Comparison of ENCODE assay signal across 1 cellular context in the genomic region with DNA sequence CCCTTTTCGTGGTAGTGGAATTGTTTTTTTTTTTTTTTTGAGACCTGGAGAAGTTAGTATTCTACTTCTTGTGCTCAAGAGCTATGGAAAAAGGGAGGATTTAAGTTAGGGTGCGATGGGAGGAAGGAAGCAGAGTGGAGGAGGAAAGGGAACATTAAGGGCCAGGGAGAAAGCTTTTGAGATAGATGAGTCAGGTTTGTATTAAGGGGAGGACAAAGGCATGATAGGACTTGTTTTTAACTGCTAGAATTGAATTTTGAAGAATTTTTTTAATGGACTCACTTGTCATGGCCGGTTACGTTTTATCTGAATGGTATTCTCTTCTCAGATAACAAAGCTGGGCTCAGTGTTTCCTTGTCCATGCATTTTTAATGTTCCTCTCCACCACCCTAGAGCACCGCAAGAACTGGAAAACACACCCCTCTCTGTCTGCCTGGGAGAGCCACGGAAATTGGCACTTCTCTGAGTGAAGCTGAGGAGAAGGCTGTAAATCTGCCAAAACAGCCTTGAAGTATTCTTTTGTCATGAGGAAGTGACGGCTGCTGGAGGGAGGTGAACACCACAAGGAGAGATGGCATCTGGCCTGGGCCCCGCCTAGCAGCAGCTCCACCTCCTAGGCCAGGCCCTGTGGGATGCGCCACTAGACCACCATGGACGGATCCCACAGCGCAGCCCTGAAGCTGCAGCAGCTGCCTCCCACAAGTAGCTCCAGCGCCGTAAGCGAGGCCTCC.
A peak's percentile ranks its signal among the peaks of the same experiment; 100 is the strongest.
TF ChIP-seq lines count a peak whose summit lies in the region.

No MANE protein-coding gene starts in this region.

TF ChIP-seq in K562, 482 proteins besides CTCF, POLR2A, EP300 and RAD21 (continued from another document and continues in another):
- no peak for TF ChIP-seq SIX5 (IDR thresholded peaks at IDR 0.05; ENCODE audit: borderline replicate concordance in 1 of 2, insufficient read depth in 1 of 2, low read depth in 1 of 2, low read length in 2 of 2)
- no peak for TF ChIP-seq KDM4B (IDR thresholded peaks at IDR 0.05; ENCODE audit: borderline replicate concordance in 2 of 2, low read depth in 1 of 2)
- no peak for TF ChIP-seq STAT5B (CRISPR knock-in tag; IDR thresholded peaks at IDR 0.05)
- no peak for TF ChIP-seq FOXA3 (CRISPR knock-in tag; conservative IDR thresholded peaks at IDR 0.05 in 1 of 2, IDR thresholded peaks at IDR 0.05 in 1 of 2)
- TF ChIP-seq, protein P1, sequence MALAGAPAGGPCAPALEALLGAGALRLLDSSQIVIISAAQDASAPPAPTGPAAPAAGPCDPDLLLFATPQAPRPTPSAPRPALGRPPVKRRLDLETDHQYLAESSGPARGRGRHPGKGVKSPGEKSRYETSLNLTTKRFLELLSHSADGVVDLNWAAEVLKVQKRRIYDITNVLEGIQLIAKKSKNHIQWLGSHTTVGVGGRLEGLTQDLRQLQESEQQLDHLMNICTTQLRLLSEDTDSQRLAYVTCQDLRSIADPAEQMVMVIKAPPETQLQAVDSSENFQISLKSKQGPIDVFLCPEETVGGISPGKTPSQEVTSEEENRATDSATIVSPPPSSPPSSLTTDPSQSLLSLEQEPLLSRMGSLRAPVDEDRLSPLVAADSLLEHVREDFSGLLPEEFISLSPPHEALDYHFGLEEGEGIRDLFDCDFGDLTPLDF (CRISPR knock-in tag; IDR thresholded peaks at IDR 0.05): no peak
- no peak for TF ChIP-seq RBM39 (optimal IDR thresholded peaks at IDR 0.05; ENCODE audit: low read depth, low read length)
- no peak for TF ChIP-seq TOE1 (IDR thresholded peaks at IDR 0.05; ENCODE audit: borderline replicate concordance)
- TF ChIP-seq TOE1 (CRISPR knock-in tag; IDR thresholded peaks at IDR 0.05; ENCODE audit: borderline replicate concordance, low read depth): no peak
- no peak for TF ChIP-seq ZNF384 (IDR thresholded peaks at IDR 0.05; ENCODE audit: low read depth, low read length)
- TF ChIP-seq FOXK1 (CRISPR knock-in tag; IDR thresholded peaks at IDR 0.05; ENCODE audit: borderline replicate concordance): 0 out of 2 replicates have a peak, but pooled peaks have one; percentile 51
- TF ChIP-seq MCM2 (IDR thresholded peaks at IDR 0.05; ENCODE audit: low read depth): no peak
- no peak for TF ChIP-seq ZNF507 (tag; conservative IDR thresholded peaks at IDR 0.05)
- TF ChIP-seq, protein P2, sequence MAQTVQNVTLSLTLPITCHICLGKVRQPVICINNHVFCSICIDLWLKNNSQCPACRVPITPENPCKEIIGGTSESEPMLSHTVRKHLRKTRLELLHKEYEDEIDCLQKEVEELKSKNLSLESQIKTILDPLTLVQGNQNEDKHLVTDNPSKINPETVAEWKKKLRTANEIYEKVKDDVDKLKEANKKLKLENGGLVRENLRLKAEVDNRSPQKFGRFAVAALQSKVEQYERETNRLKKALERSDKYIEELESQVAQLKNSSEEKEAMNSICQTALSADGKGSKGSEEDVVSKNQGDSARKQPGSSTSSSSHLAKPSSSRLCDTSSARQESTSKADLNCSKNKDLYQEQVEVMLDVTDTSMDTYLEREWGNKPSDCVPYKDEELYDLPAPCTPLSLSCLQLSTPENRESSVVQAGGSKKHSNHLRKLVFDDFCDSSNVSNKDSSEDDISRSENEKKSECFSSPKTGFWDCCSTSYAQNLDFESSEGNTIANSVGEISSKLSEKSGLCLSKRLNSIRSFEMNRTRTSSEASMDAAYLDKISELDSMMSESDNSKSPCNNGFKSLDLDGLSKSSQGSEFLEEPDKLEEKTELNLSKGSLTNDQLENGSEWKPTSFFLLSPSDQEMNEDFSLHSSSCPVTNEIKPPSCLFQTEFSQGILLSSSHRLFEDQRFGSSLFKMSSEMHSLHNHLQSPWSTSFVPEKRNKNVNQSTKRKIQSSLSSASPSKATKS (CRISPR knock-in tag; IDR thresholded peaks at IDR 0.05): no peak
- TF ChIP-seq NCOA4 (IDR thresholded peaks at IDR 0.05; ENCODE audit: partially characterized antibody): peak; percentile 32
- TF ChIP-seq, protein P3, sequence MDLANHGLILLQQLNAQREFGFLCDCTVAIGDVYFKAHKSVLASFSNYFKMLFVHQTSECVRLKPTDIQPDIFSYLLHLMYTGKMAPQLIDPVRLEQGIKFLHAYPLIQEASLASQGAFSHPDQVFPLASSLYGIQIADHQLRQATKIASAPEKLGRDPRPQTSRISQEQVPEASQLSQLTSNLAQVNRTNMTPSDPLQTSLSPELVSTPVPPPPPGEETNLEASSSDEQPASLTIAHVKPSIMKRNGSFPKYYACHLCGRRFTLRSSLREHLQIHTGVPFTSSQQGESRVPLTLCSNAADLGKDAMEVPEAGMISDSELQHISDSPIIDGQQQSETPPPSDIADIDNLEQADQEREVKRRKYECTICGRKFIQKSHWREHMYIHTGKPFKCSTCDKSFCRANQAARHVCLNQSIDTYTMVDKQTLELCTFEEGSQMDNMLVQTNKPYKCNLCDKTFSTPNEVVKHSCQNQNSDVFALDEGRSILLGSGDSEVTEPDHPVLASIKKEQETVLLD (IDR thresholded peaks at IDR 0.05): no peak
- TF ChIP-seq ETV1 (tag; conservative IDR thresholded peaks at IDR 0.05; ENCODE audit: low read depth): peak; percentile 55
- TF ChIP-seq DNMT1 (IDR thresholded peaks at IDR 0.05): no peak
- TF ChIP-seq NFE2L1 (tag; IDR thresholded peaks at IDR 0.05; ENCODE audit: borderline replicate concordance, low read depth): no peak
- no peak for TF ChIP-seq SNIP1 (IDR thresholded peaks at IDR 0.05; ENCODE audit: low read depth)
- TF ChIP-seq FUS (optimal IDR thresholded peaks at IDR 0.05; ENCODE audit: low read depth, low read length): no peak
- TF ChIP-seq KLF13 (tag; IDR thresholded peaks at IDR 0.05; ENCODE audit: borderline replicate concordance, low read depth): no peak
- TF ChIP-seq POLR2AphosphoS5 (IDR thresholded peaks at IDR 0.05; ENCODE audit: control insufficient read depth, insufficient read depth, low read depth, low read length): no peak
- TF ChIP-seq MEIS2 (IDR thresholded peaks at IDR 0.05; ENCODE audit: partially characterized antibody): peak; percentile 100
- TF ChIP-seq PHF20 (IDR thresholded peaks at IDR 0.05; ENCODE audit: partially characterized antibody): no peak
- no peak for TF ChIP-seq MCM5 (IDR thresholded peaks at IDR 0.05; ENCODE audit: low read depth)
- TF ChIP-seq GATAD2B (IDR thresholded peaks at IDR 0.05; ENCODE audit: borderline replicate concordance): 0 out of 2 replicates have a peak, but pooled peaks have one; percentile 53
- TF ChIP-seq MTF1 (CRISPR knock-in tag; IDR thresholded peaks at IDR 0.05; ENCODE audit: borderline replicate concordance): no peak
- TF ChIP-seq COPS2 (conservative IDR thresholded peaks at IDR 0.05): no peak
- TF ChIP-seq NEUROD1 (IDR thresholded peaks at IDR 0.05; ENCODE audit: borderline replicate concordance, low read depth, low read length, partially characterized antibody): no peak
- TF ChIP-seq, protein P4, sequence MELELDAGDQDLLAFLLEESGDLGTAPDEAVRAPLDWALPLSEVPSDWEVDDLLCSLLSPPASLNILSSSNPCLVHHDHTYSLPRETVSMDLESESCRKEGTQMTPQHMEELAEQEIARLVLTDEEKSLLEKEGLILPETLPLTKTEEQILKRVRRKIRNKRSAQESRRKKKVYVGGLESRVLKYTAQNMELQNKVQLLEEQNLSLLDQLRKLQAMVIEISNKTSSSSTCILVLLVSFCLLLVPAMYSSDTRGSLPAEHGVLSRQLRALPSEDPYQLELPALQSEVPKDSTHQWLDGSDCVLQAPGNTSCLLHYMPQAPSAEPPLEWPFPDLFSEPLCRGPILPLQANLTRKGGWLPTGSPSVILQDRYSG (tag; conservative IDR thresholded peaks at IDR 0.05; ENCODE audit: low read depth): no peak
- peak; percentile 83 for TF ChIP-seq SOX6 (IDR thresholded peaks at IDR 0.05)
- TF ChIP-seq ZNF324 (CRISPR knock-in tag; IDR thresholded peaks at IDR 0.05): no peak
- TF ChIP-seq, protein P5, sequence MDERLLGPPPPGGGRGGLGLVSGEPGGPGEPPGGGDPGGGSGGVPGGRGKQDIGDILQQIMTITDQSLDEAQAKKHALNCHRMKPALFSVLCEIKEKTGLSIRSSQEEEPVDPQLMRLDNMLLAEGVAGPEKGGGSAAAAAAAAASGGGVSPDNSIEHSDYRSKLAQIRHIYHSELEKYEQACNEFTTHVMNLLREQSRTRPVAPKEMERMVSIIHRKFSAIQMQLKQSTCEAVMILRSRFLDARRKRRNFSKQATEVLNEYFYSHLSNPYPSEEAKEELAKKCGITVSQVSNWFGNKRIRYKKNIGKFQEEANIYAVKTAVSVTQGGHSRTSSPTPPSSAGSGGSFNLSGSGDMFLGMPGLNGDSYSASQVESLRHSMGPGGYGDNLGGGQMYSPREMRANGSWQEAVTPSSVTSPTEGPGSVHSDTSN (CRISPR knock-in tag; IDR thresholded peaks at IDR 0.05; ENCODE audit: low read depth): peak; percentile 70
- TF ChIP-seq, protein P5 (tag; conservative IDR thresholded peaks at IDR 0.05; ENCODE audit: low read depth): peak; percentile 97
- TF ChIP-seq ZNF561 (CRISPR knock-in tag; conservative IDR thresholded peaks at IDR 0.05): no peak
- peak; percentile 63; the same call in 1 of the 2 replicates for TF ChIP-seq DPF2 (IDR thresholded peaks at IDR 0.05)
- TF ChIP-seq CHD4 (IDR thresholded peaks at IDR 0.05; ENCODE audit: insufficient read depth, insufficient replicate concordance, low read depth, low read length, poor library complexity, severe bottlenecking): no peak
- TF ChIP-seq, protein P6, sequence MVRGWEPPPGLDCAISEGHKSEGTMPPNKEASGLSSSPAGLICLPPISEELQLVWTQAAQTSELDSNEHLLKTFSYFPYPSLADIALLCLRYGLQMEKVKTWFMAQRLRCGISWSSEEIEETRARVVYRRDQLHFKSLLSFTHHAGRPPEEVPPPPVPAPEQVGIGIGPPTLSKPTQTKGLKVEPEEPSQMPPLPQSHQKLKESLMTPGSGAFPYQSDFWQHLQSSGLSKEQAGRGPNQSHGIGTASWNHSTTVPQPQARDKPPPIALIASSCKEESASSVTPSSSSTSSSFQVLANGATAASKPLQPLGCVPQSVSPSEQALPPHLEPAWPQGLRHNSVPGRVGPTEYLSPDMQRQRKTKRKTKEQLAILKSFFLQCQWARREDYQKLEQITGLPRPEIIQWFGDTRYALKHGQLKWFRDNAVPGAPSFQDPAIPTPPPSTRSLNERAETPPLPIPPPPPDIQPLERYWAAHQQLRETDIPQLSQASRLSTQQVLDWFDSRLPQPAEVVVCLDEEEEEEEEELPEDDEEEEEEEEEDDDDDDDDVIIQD (CRISPR knock-in tag; IDR thresholded peaks at IDR 0.05): no peak
- TF ChIP-seq, protein P7, sequence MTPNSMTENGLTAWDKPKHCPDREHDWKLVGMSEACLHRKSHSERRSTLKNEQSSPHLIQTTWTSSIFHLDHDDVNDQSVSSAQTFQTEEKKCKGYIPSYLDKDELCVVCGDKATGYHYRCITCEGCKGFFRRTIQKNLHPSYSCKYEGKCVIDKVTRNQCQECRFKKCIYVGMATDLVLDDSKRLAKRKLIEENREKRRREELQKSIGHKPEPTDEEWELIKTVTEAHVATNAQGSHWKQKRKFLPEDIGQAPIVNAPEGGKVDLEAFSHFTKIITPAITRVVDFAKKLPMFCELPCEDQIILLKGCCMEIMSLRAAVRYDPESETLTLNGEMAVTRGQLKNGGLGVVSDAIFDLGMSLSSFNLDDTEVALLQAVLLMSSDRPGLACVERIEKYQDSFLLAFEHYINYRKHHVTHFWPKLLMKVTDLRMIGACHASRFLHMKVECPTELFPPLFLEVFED (CRISPR knock-in tag; conservative IDR thresholded peaks at IDR 0.05): no peak
- TF ChIP-seq, protein P8, sequence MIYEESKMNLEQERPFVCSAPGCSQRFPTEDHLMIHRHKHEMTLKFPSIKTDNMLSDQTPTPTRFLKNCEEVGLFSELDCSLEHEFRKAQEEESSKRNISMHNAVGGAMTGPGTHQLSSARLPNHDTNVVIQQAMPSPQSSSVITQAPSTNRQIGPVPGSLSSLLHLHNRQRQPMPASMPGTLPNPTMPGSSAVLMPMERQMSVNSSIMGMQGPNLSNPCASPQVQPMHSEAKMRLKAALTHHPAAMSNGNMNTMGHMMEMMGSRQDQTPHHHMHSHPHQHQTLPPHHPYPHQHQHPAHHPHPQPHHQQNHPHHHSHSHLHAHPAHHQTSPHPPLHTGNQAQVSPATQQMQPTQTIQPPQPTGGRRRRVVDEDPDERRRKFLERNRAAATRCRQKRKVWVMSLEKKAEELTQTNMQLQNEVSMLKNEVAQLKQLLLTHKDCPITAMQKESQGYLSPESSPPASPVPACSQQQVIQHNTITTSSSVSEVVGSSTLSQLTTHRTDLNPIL (CRISPR knock-in tag; IDR thresholded peaks at IDR 0.05): no peak
- TF ChIP-seq, protein P9, sequence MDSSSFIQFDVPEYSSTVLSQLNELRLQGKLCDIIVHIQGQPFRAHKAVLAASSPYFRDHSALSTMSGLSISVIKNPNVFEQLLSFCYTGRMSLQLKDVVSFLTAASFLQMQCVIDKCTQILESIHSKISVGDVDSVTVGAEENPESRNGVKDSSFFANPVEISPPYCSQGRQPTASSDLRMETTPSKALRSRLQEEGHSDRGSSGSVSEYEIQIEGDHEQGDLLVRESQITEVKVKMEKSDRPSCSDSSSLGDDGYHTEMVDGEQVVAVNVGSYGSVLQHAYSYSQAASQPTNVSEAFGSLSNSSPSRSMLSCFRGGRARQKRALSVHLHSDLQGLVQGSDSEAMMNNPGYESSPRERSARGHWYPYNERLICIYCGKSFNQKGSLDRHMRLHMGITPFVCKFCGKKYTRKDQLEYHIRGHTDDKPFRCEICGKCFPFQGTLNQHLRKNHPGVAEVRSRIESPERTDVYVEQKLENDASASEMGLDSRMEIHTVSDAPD (CRISPR knock-in tag; IDR thresholded peaks at IDR 0.05): no peak
- TF ChIP-seq ZC3H11A (IDR thresholded peaks at IDR 0.05; ENCODE audit: low read depth, low read length): no peak
- no peak for TF ChIP-seq CEBPB (tag; IDR thresholded peaks at IDR 0.05)
- TF ChIP-seq CBFA2T2 (conservative IDR thresholded peaks at IDR 0.05): no peak
- no peak for TF ChIP-seq NCOA6 (IDR thresholded peaks at IDR 0.05)
